12 cellular contexts compared by ENCODE assay signal in genomic region chr11:112241486-112241885, GRCh38. TPM values are rescaled to one million over a fixed set of nuclear protein-coding genes. Genes with fewer than 3 reads are reported as not detected.
DNase-seq lines count a peak whose midpoint lies in the region; ATAC-seq and TF ChIP-seq lines count a peak whose summit lies in the region.
"Had no signal": no experiment of that assay in that cellular context is flagged by ENCODE, and none has a peak within 500 bp of the region (broad histone marks: within the 10 kb centered on the region; RNA-seq: fewer than 3 reads in every experiment).

No MANE protein-coding gene starts in this region.

- H3K27ac ChIP-seq in transverse colon, result peak overlapping the region; percentile 22 to 62 (median 38)

- TF ChIP-seq CTCF in astrocyte of the cerebellum (IDR thresholded peaks at IDR 0.05; ENCODE audit: low read depth, low read length, missing control alignments) (no peak), transverse colon (IDR thresholded peaks at IDR 0.05) (no peak)

- H3K27me3 ChIP-seq in transverse colon, result no peaks in the 10 kb centered on the region

- WGBS in transverse colon (ENCODE audit: low coverage in 1 of 2), 2 donors, result 79% methylated on average over 3 of the region's 3 CpGs; no CpG with 5 or more reads in 1 of the 2 donors

- TF ChIP-seq POLR2A in transverse colon (IDR thresholded peaks at IDR 0.05), result no peak

- H3K9me3 ChIP-seq in transverse colon, result no peaks in the 10 kb centered on the region

- DNase-seq in H4 (ENCODE audit: low spot score) (peak; percentile 59), astrocyte of the cerebellum (ENCODE audit: low read depth) (peak; percentile 48), left ventricle myocardium superior (no peak), transverse colon (peak; percentile 12), NCI-H2171 (lab: John Stamatoyannopoulos, UW) (no peak)
- DNase-seq: activated T-cell treated with anti-CD3 and anti-CD28 coated beads, Interleukin-2, amount 50 U/mL, for 72 hours; amygdala; stimulated activated CD4-positive, alpha-beta T cell treated with anti-CD3 and anti-CD28 coated beads, Interleukin-2, amount 100 ng/mL, for 48 hours had no signal

- TF ChIP-seq EP300 in transverse colon (IDR thresholded peaks at IDR 0.05; ENCODE audit: low read depth), result no peak

- intact Hi-C loops in left ventricle myocardium superior (cut with micrococcal nuclease), result no loop called here
- intact Hi-C loops in transverse colon (cut with DNase I; ENCODE audit: low total_unique reads), result no loop called here

- H3K4me1 ChIP-seq in transverse colon, result peaks cover 0 to 3% (median 0%) of the 10 kb centered on the region in 4 donors

- H3K4me3 ChIP-seq in astrocyte of the cerebellum (ENCODE audit: low read depth, low read length) (no peak overlapping the region), transverse colon (no peak overlapping the region)

- ATAC-seq in left ventricle myocardium superior (peak; percentile 82), HG03354 (IDR thresholded peaks at IDR 0.05; ENCODE audit: poor library complexity, severe bottlenecking, unreplicated experiment) (no peak), HG03280 (IDR thresholded peaks at IDR 0.05; ENCODE audit: unreplicated experiment) (no peak)
- ATAC-seq: activated T-cell treated with anti-CD3 and anti-CD28 coated beads, Interleukin-2, amount 50 U/mL, for 72 hours had no signal

- H3K36me3 ChIP-seq in transverse colon, result peaks cover 0 to 11% (median 3%) of the 10 kb centered on the region in 4 donors

- in situ Hi-C loops in astrocyte of the cerebellum (cut with HindIII; ENCODE audit: low sequenced_read_pairs) (no loop called here), transverse colon (cut with MboI; ENCODE audit: low pct_ligation_motif_present in 1 of 4, low pct_unique_long_range_greater_than_20kb in 1 of 4, low sequenced_read_pairs in 3 of 4) (no loop called here)

RNA-seq across cellular contexts. Expression of gene PTS, which starts 15.3 kb away (rescaled TPM):
- 41.8 and 51.6 TPM in 2 replicates for total RNA-seq in H4 (2014; rRNA removed; shearing (Covaris generic))
- total RNA-seq in left ventricle myocardium superior (25.2 TPM), transverse colon (10 to 100 TPM in 2 of 4 donors, 1 to 10 TPM in 2; 9.7 to 29.1 (median 18.7) TPM)

RNA-seq across cellular contexts. Expression of gene PLET1, which starts 19.2 kb away (rescaled TPM):
- not detected in 2 replicates for total RNA-seq in H4 (2014; rRNA removed; shearing (Covaris generic))
- total RNA-seq in left ventricle myocardium superior (not detected), transverse colon (not detected)
- total RNA-seq: activated T-cell treated with anti-CD3 and anti-CD28 coated beads, Interleukin-2, amount 50 U/mL, for 72 hours; kidney epithelial cell; SK-MEL-5 had no signal

Comparison
In these comparisons a context has a peak if more than half of its experiments do, and no peak if none do; other contexts are left out.
1. DNase-seq: peak in H4 (single experiment), astrocyte of the cerebellum (single experiment) and transverse colon (single experiment); none in left ventricle myocardium superior (single experiment) and NCI-H2171 (single experiment).